ENCODE assay signal across 8 cellular contexts in genomic region chr3:196868297-196868661, GRCh38. TPM values are rescaled to one million over a fixed set of nuclear protein-coding genes. Genes with fewer than 3 reads are reported as not detected.
DNase-seq lines count a peak whose midpoint lies in the region; ATAC-seq lines count a peak whose summit lies in the region.

No MANE protein-coding gene starts in this region.

- H3K36me3 Mint-ChIP-seq in CD4-positive, CD25-positive, alpha-beta regulatory T cell = no peaks in the 10 kb centered on the region

- peaks cover 0 to 38% (median 26%) of the 10 kb centered on the region in 4 donors for H3K4me1 Mint-ChIP-seq in CD4-positive, CD25-positive, alpha-beta regulatory T cell
- peaks cover 20% of the 10 kb centered on the region for H3K4me1 Mint-ChIP-seq in stimulated activated naive CD8-positive, alpha-beta T cell treated with anti-CD3 and anti-CD28 coated beads, Interleukin-15, amount 100 ng/mL, for 72 hours

- DNase-seq in CD4-positive, CD25-positive, alpha-beta regulatory T cell = peak; percentile 1 to 35 (median 4)
- DNase-seq in SK-N-MC (ENCODE audit: low read depth, low spot score) = no peak
- DNase-seq in left lobe of liver (ENCODE audit: low spot score) = no peak
- peak in 1 of 2 donors; percentile 27 for DNase-seq in stimulated activated naive CD8-positive, alpha-beta T cell treated with anti-CD3 and anti-CD28 coated beads, Interleukin-15, amount 100 ng/mL, for 72 hours
- no peak for DNase-seq in NCI-H446 treated with DMSO at 0.1 percent for 48 hours (lab: John Stamatoyannopoulos, UW)

- peak overlapping the region; percentile 93 to 96 (median 96) for H3K27ac Mint-ChIP-seq in CD4-positive, CD25-positive, alpha-beta regulatory T cell
- H3K27ac Mint-ChIP-seq in stimulated activated naive CD8-positive, alpha-beta T cell treated with anti-CD3 and anti-CD28 coated beads, Interleukin-15, amount 100 ng/mL, for 72 hours = peak overlapping the region; percentile 97 to 98

- no peaks in the 10 kb centered on the region for H3K27me3 ChIP-seq in CD4-positive, CD25-positive, alpha-beta regulatory T cell (ENCODE audit: control insufficient read depth, insufficient read depth, low read length)

- H3K4me1 ChIP-seq in CD4-positive, CD25-positive, alpha-beta regulatory T cell (ENCODE audit: control insufficient read depth, insufficient read depth, low read length, poor library complexity, severe bottlenecking) = peaks cover 25% of the 10 kb centered on the region

- peaks cover 6% of the 10 kb centered on the region for H3K27me3 Mint-ChIP-seq in CD4-positive, CD25-positive, alpha-beta regulatory T cell
- H3K27me3 Mint-ChIP-seq in stimulated activated naive CD8-positive, alpha-beta T cell treated with anti-CD3 and anti-CD28 coated beads, Interleukin-15, amount 100 ng/mL, for 72 hours = no peaks in the 10 kb centered on the region

- H3K36me3 ChIP-seq in CD4-positive, CD25-positive, alpha-beta regulatory T cell (ENCODE audit: control insufficient read depth, insufficient read depth, low read length) = peaks cover 5% of the 10 kb centered on the region
- peaks cover 14% of the 10 kb centered on the region; the same call in 1 of the 2 replicates for H3K36me3 ChIP-seq in SK-N-MC (ENCODE audit: insufficient read depth, low read length)

- H3K4me3 ChIP-seq in CD4-positive, CD25-positive, alpha-beta regulatory T cell (ENCODE audit: low read depth, low read length) = peak overlapping the region; percentile 88
- peak overlapping the region; percentile 83 for H3K4me3 ChIP-seq in SK-N-MC

- H3K9ac ChIP-seq in SK-N-MC (ENCODE audit: insufficient read length) = peak overlapping the region; percentile 86

- peak overlapping the region; percentile 96 to 99 (median 96) for H3K4me3 Mint-ChIP-seq in CD4-positive, CD25-positive, alpha-beta regulatory T cell
- H3K4me3 Mint-ChIP-seq in stimulated activated naive CD8-positive, alpha-beta T cell treated with anti-CD3 and anti-CD28 coated beads, Interleukin-15, amount 100 ng/mL, for 72 hours = peak overlapping the region; percentile 98 to 100

- H3K9me3 Mint-ChIP-seq in CD4-positive, CD25-positive, alpha-beta regulatory T cell = no peaks in the 10 kb centered on the region
- no peaks in the 10 kb centered on the region for H3K9me3 Mint-ChIP-seq in stimulated activated naive CD8-positive, alpha-beta T cell treated with anti-CD3 and anti-CD28 coated beads, Interleukin-15, amount 100 ng/mL, for 72 hours

- H3K27ac ChIP-seq in CD4-positive, CD25-positive, alpha-beta regulatory T cell (ENCODE audit: insufficient read depth, low read length, poor library complexity, severe bottlenecking) = peak overlapping the region; percentile 93
- H3K27ac ChIP-seq in SK-N-MC = no peak overlapping the region
- peak overlapping the region; percentile 69 for H3K27ac ChIP-seq in cingulate gyrus (ENCODE audit: low read depth, low read length)

- no peak for ATAC-seq in CD4-positive, CD25-positive, alpha-beta regulatory T cell (ENCODE audit: low read depth in 2 of 2)
- peak; percentile 39 for ATAC-seq in GM18909 (IDR thresholded peaks at IDR 0.05; ENCODE audit: poor library complexity, unreplicated experiment)
- ATAC-seq in HG03139 (IDR thresholded peaks at IDR 0.05; ENCODE audit: unreplicated experiment) = peak; percentile 23
- peak; percentile 27 for ATAC-seq in left lobe of liver
- ATAC-seq in stimulated activated naive CD8-positive, alpha-beta T cell treated with anti-CD3 and anti-CD28 coated beads, Interleukin-15, amount 100 ng/mL, for 72 hours = peak; percentile 51

- no peaks in the 10 kb centered on the region for H3K9me3 ChIP-seq in CD4-positive, CD25-positive, alpha-beta regulatory T cell (ENCODE audit: control insufficient read depth in 2 of 2, low read length in 2 of 2)
- H3K9me3 ChIP-seq in SK-N-MC (ENCODE audit: low read depth, low read length) = no peaks in the 10 kb centered on the region

RNA-seq across cellular contexts. Expression of gene SENP5, which starts 0.6 kb away (rescaled TPM):
- total RNA-seq in CD4-positive, CD25-positive, alpha-beta regulatory T cell = 67.5 TPM
- 1 to 10 TPM; 6.2 to 9.8 (median 6.8) TPM for polyA plus RNA-seq in CD4-positive, CD25-positive, alpha-beta regulatory T cell
- 12.2 TPM for total RNA-seq in left lobe of liver

Comparison
In these comparisons a context has a peak if more than half of its experiments do, and no peak if none do; other contexts are left out.
1. ATAC-seq: peak in GM18909 (single experiment), HG03139 (single experiment), left lobe of liver (single experiment) and stimulated activated naive CD8-positive, alpha-beta T cell treated with anti-CD3 and anti-CD28 coated beads, Interleukin-15, amount 100 ng/mL, for 72 hours (single experiment); none in CD4-positive, CD25-positive, alpha-beta regulatory T cell (0 of 2).
2. DNase-seq: peak in CD4-positive, CD25-positive, alpha-beta regulatory T cell (3 of 3); none in SK-N-MC (single experiment), left lobe of liver (single experiment) and NCI-H446 treated with DMSO at 0.1 percent for 48 hours (single experiment).